1 cellular context compared by ENCODE assay signal in genomic region chr10:104121485-104122272, GRCh38.
TF ChIP-seq lines count a peak whose summit lies in the region.

TSS of gene SFR1 (plus strand) at chr10:104122171. CDS start at chr10:104122184, 13 bp downstream.

TF ChIP-seq in HepG2, 621 proteins besides CTCF, POLR2A, EP300 and RAD21 (continued from another document and continues in another):
- TF ChIP-seq SAFB2 (CRISPR knock-in tag; IDR thresholded peaks at IDR 0.05; ENCODE audit: borderline replicate concordance, low read depth) = peak; percentile 74; the same call in 1 of the 2 replicates
- no peak for TF ChIP-seq ZNF792 (CRISPR knock-in tag; IDR thresholded peaks at IDR 0.05)
- 0 out of 2 replicates have a peak, but pooled peaks have one; percentile 39 for TF ChIP-seq ZNF317 (CRISPR knock-in tag; IDR thresholded peaks at IDR 0.05)
- no peak; the same call in 1 of the 2 replicates for TF ChIP-seq PITX1 (CRISPR knock-in tag; IDR thresholded peaks at IDR 0.05)
- peak; percentile 82 for TF ChIP-seq IRF2 (CRISPR knock-in tag; IDR thresholded peaks at IDR 0.05)
- TF ChIP-seq TEAD2 (CRISPR knock-in tag; IDR thresholded peaks at IDR 0.05) = no peak
- TF ChIP-seq ZNF580 (CRISPR knock-in tag; IDR thresholded peaks at IDR 0.05; ENCODE audit: borderline replicate concordance, low read depth) = no peak; the same call in 1 of the 2 replicates
- peak; percentile 96 for TF ChIP-seq DR1 (CRISPR knock-in tag; IDR thresholded peaks at IDR 0.05)
- peak; percentile 71; the same call in 1 of the 2 replicates for TF ChIP-seq REPIN1 (CRISPR knock-in tag; IDR thresholded peaks at IDR 0.05; ENCODE audit: borderline replicate concordance, low read depth)
- TF ChIP-seq SNAPC4 (CRISPR knock-in tag; IDR thresholded peaks at IDR 0.05) = 0 out of 2 replicates have a peak, but pooled peaks have one; percentile 69
- TF ChIP-seq ZNF710 (CRISPR knock-in tag; IDR thresholded peaks at IDR 0.05; ENCODE audit: borderline replicate concordance) = peak; percentile 57; the same call in 1 of the 2 replicates
- peak; percentile 82 for TF ChIP-seq SALL1 (CRISPR knock-in tag; IDR thresholded peaks at IDR 0.05)
- TF ChIP-seq TMF1 (CRISPR knock-in tag; IDR thresholded peaks at IDR 0.05; ENCODE audit: low read depth) = 0 out of 2 replicates have a peak, but pooled peaks have one; percentile 38
- TF ChIP-seq TBX2 (CRISPR knock-in tag; IDR thresholded peaks at IDR 0.05; ENCODE audit: borderline replicate concordance) = peak; percentile 67
- TF ChIP-seq KLF11 (CRISPR knock-in tag; IDR thresholded peaks at IDR 0.05) = no peak
- TF ChIP-seq ZNF775 (CRISPR knock-in tag; IDR thresholded peaks at IDR 0.05; ENCODE audit: borderline replicate concordance) = no peak
- no peak for TF ChIP-seq CREBL2 (CRISPR knock-in tag; IDR thresholded peaks at IDR 0.05; ENCODE audit: borderline replicate concordance)
- TF ChIP-seq CEBPG (CRISPR knock-in tag; IDR thresholded peaks at IDR 0.05) = peak; percentile 13
- peak; percentile 23; the same call in 1 of the 2 replicates for TF ChIP-seq ZSCAN5A (CRISPR knock-in tag; IDR thresholded peaks at IDR 0.05; ENCODE audit: borderline replicate concordance)
- TF ChIP-seq RFX5 (IDR thresholded peaks at IDR 0.05; ENCODE audit: low read depth, low read length) = peak; percentile 37; the same call in 1 of the 2 replicates
- 0 out of 2 replicates have a peak, but pooled peaks have one; percentile 25 for TF ChIP-seq HOXA5 (CRISPR knock-in tag; IDR thresholded peaks at IDR 0.05)
- peak; percentile 64 for TF ChIP-seq TAF15 (IDR thresholded peaks at IDR 0.05; ENCODE audit: low read depth, low read length, poor library complexity, severe bottlenecking)
- TF ChIP-seq HMGXB3 (CRISPR knock-in tag; IDR thresholded peaks at IDR 0.05; ENCODE audit: borderline replicate concordance) = 0 out of 2 replicates have a peak, but pooled peaks have one; percentile 13
- 0 out of 2 replicates have a peak, but pooled peaks have one; percentile 40 for TF ChIP-seq HNRNPUL1 (IDR thresholded peaks at IDR 0.05; ENCODE audit: low read depth, low read length)
- no peak for TF ChIP-seq USF2 (IDR thresholded peaks at IDR 0.05; ENCODE audit: low read depth, low read length)
- TF ChIP-seq USF2 (CRISPR knock-in tag; IDR thresholded peaks at IDR 0.05; ENCODE audit: borderline replicate concordance) = no peak; the same call in 1 of the 2 replicates
- TF ChIP-seq ZNF772 (CRISPR knock-in tag; IDR thresholded peaks at IDR 0.05) = no peak
- TF ChIP-seq BCL6 (CRISPR knock-in tag; IDR thresholded peaks at IDR 0.05) = no peak; the same call in 1 of the 2 replicates
- TF ChIP-seq ZSCAN12 (CRISPR knock-in tag; IDR thresholded peaks at IDR 0.05) = no peak
- no peak for TF ChIP-seq MAF1 (CRISPR knock-in tag; IDR thresholded peaks at IDR 0.05; ENCODE audit: borderline replicate concordance)
- TF ChIP-seq IKZF5 (CRISPR knock-in tag; IDR thresholded peaks at IDR 0.05) = peak; percentile 77; the same call in 1 of the 2 replicates
- no peak for TF ChIP-seq ZNF558 (CRISPR knock-in tag; IDR thresholded peaks at IDR 0.05; ENCODE audit: borderline replicate concordance)
- peak; percentile 68; the same call in 1 of the 2 replicates for TF ChIP-seq KAT8 (CRISPR knock-in tag; IDR thresholded peaks at IDR 0.05)
- TF ChIP-seq FOXA3 (CRISPR knock-in tag; IDR thresholded peaks at IDR 0.05) = peak; percentile 4; the same call in 1 of the 2 replicates
- TF ChIP-seq SP1 (IDR thresholded peaks at IDR 0.05) = no peak
- peak; percentile 90 for TF ChIP-seq SP1 (CRISPR knock-in tag; IDR thresholded peaks at IDR 0.05)
- peak; percentile 69; the same call in 1 of the 2 replicates for TF ChIP-seq ZFP91 (CRISPR knock-in tag; IDR thresholded peaks at IDR 0.05; ENCODE audit: borderline replicate concordance)
- no peak for TF ChIP-seq ZMAT5 (CRISPR knock-in tag; IDR thresholded peaks at IDR 0.05; ENCODE audit: borderline replicate concordance, low read depth)
